Comparison of ENCODE assay signal across 22 cellular contexts in genomic region chr2:149575742-149576141, GRCh38. TPM values are rescaled to one million over a fixed set of nuclear protein-coding genes. Genes with fewer than 3 reads are reported as not detected.
DNase-seq lines count a peak whose midpoint lies in the region; ATAC-seq, FAIRE-seq and TF ChIP-seq lines count a peak whose summit lies in the region.
"Had no signal": no experiment of that assay in that cellular context is flagged by ENCODE, and none has a peak within 500 bp of the region (broad histone marks: within the 10 kb centered on the region; RNA-seq: fewer than 3 reads in every experiment).

No MANE protein-coding gene starts in this region.

- POLR2A ChIA-PET in IMR-90 (lab: Charles Lee; ENCODE audit: unreplicated experiment): no interaction called here
- POLR2A ChIA-PET in K562 (lab: Yijun Ruan, JAX): interaction anchor here (0.6 to 3.2 kb wide), 2 partner anchors 11 to 112 kb away, joined by 3 to 10 read pairs; partner anchors contain the start of gene MMADHC

- BruUV-seq in IMR-90 (replicated peaks; lab: Mats Ljungman, UMichigan): no TSS peak
- no TSS peak for BruUV-seq in K562 (replicated peaks; lab: Mats Ljungman, UMichigan)

- CTCF ChIA-PET in IMR-90 (lab: Yijun Ruan, JAX): no interaction called here
- CTCF ChIA-PET in K562 (lab: Yijun Ruan, JAX; ENCODE audit: low intra/inter-chr PET ratio): no interaction called here

- no peak overlapping the region for H3K4ac ChIP-seq in IMR-90 (ENCODE audit: low read depth, low read length)

- in situ Hi-C loops in IMR-90 (cut with MboI; ENCODE audit: low sequenced_read_pairs): loop anchor here (25.0 kb wide), 3 partner anchors 1337 to 1862 kb away; no protein-coding TSS in a partner anchor
- in situ Hi-C loops in K562 (cut with MboI): no loop called here

- no peak overlapping the region for H3K56ac ChIP-seq in IMR-90 (ENCODE audit: extremely low read depth, insufficient read depth, low read length)

- H3K9ac ChIP-seq in IMR-90 (ENCODE audit: low read depth, low read length) (no peak overlapping the region), K562 (ENCODE audit: insufficient read depth in 1 of 2, low read depth in 2 of 2, low read length in 2 of 2) (no peak overlapping the region)
- H3K9ac ChIP-seq: GM23248 had no signal

- H2BK120ac ChIP-seq in IMR-90 (ENCODE audit: low read depth, low read length): no peak overlapping the region

- H4K8ac ChIP-seq in IMR-90 (ENCODE audit: low read depth in 2 of 2, low read length in 2 of 2): no peak overlapping the region

- H2AK5ac ChIP-seq in IMR-90 (ENCODE audit: low read depth, low read length): no peak overlapping the region

- H3K79me1 ChIP-seq in IMR-90 (ENCODE audit: low read depth in 1 of 2, low read length in 2 of 2): peaks cover 33 to 35% of the 10 kb centered on the region in 2 experiments

- H4K5ac ChIP-seq in IMR-90 (ENCODE audit: low read depth, low read length): no peak overlapping the region

- no peak for DNase-seq in IMR-90
- no peak for DNase-seq in K562 (ENCODE audit: extremely low read depth in 1 of 4, low spot score in 3 of 4)
- DNase-seq in iPS-NIHi7 (ENCODE audit: extremely low spot score): no peak
- DNase-seq in ascending aorta (ENCODE audit: low spot score in 2 of 2): no peak
- DNase-seq in stimulated activated CD4-positive, alpha-beta T cell treated with anti-CD3 and anti-CD28 coated beads, Interleukin-15, amount 100 ng/mL, for 24 hours: no peak
- DNase-seq in left ventricle myocardium superior: no peak
- DNase-seq: 8988T; ACHN; BE2C; C1 segment of cervical spinal cord; CD4-positive, CD25-positive, alpha-beta regulatory T cell; CD8-positive, alpha-beta memory T cell; COR-L47; DMS 273 treated with DMSO at 0.1 percent for 48 hours; DMS53; DND-41; EL; GM23248 had no signal

- ATAC-seq in IMR-90 (ENCODE audit: low read depth) (no peak), K562 (no peak), left ventricle myocardium superior (no peak)

- no peak overlapping the region for H2BK5ac ChIP-seq in IMR-90 (ENCODE audit: low read depth, low read length, poor library complexity, severe bottlenecking)

- H4K20me1 ChIP-seq in IMR-90 (ENCODE audit: insufficient read depth, low read length) (peaks cover 10% of the 10 kb centered on the region; the same call in 1 of the 2 replicates), K562 (replicated peaks; ENCODE audit: control insufficient read depth, insufficient read depth, low read length) (no peaks in the 10 kb centered on the region)

- TF ChIP-seq RAD21 in IMR-90 (IDR thresholded peaks at IDR 0.05; ENCODE audit: low read length) (no peak), K562 (CRISPR knock-in tag; conservative IDR thresholded peaks at IDR 0.05 in 1 of 2, IDR thresholded peaks at IDR 0.05 in 1 of 2) (no peak)

- H2AK9ac ChIP-seq in IMR-90 (replicated peaks; ENCODE audit: low read depth, low read length, poor library complexity): no peak overlapping the region

- FAIRE-seq in A204.1 (lab: Jason Lieb, UNC) (peak; percentile 44), K562 (lab: Jason Lieb, UNC) (no peak), islet of Langerhans (lab: Jason Lieb, UNC) (peak; percentile 60)
- FAIRE-seq: GM12891 had no signal

- H3K9me3 ChIP-seq in IMR-90 (ENCODE audit: control insufficient read depth, insufficient read depth, low read length) (no peaks in the 10 kb centered on the region), K562 (replicated peaks; ENCODE audit: control insufficient read depth, insufficient read depth, low read depth, low read length) (no peaks in the 10 kb centered on the region), ascending aorta (no peaks in the 10 kb centered on the region)
- H3K9me3 ChIP-seq: BE2C, HAP-1 had no signal

- H3K27me3 ChIP-seq in IMR-90 (ENCODE audit: control insufficient read depth, insufficient read depth, low read length): no peaks in the 10 kb centered on the region
- H3K27me3 ChIP-seq in K562 (ENCODE audit: control insufficient read depth in 2 of 2, insufficient read depth in 2 of 2, low read length in 2 of 2): no peaks in the 10 kb centered on the region
- no peaks in the 10 kb centered on the region for H3K27me3 ChIP-seq in ascending aorta
- H3K27me3 ChIP-seq: BE2C had no signal

- H3K18ac ChIP-seq in IMR-90 (ENCODE audit: low read depth, low read length): no peak overlapping the region

- H4K91ac ChIP-seq in IMR-90 (ENCODE audit: insufficient read depth, low read depth, low read length): no peak overlapping the region

- H2BK15ac ChIP-seq in IMR-90 (ENCODE audit: low read depth, low read length): no peak overlapping the region

- H3K9me1 ChIP-seq in IMR-90 (ENCODE audit: insufficient read depth, low read length) (no peaks in the 10 kb centered on the region), K562 (ENCODE audit: control insufficient read depth, insufficient read depth, low read length) (no peaks in the 10 kb centered on the region)

- no peak overlapping the region for H3K4me3 ChIP-seq in IMR-90 (ENCODE audit: insufficient read depth, low read depth, low read length)
- H3K4me3 ChIP-seq in K562: no peak overlapping the region
- H3K4me3 ChIP-seq in ascending aorta: no peak overlapping the region
- H3K4me3 ChIP-seq: GM23248, HAP-1 had no signal

- TF ChIP-seq EP300 in K562 (IDR thresholded peaks at IDR 0.05; ENCODE audit: low read length): no peak

- no peak overlapping the region for H3K14ac ChIP-seq in IMR-90 (replicated peaks; ENCODE audit: low read depth, low read length)

- no peak overlapping the region for H3K23ac ChIP-seq in IMR-90 (ENCODE audit: low read depth, low read length)

- WGBS in IMR-90 (ENCODE audit: extremely low coverage in 2 of 2, insufficient read length in 1 of 2), 2 experiments: no CpG with 5 or more reads among the region's 1 CpG
- WGBS in K562 (ENCODE audit: insufficient coverage, low coverage, missing lambda C conversion rate): 84% methylated on average over 1 of the region's 1 CpG

- intact Hi-C loops in IMR-90 (cut with micrococcal nuclease) (no loop called here), K562 (cut with micrococcal nuclease) (no loop called here), ascending aorta (cut with DNase I) (no loop called here), left ventricle myocardium superior (cut with micrococcal nuclease) (no loop called here)

- peaks cover 7% of the 10 kb centered on the region; the same call in 1 of the 3 replicates for H3K79me2 ChIP-seq in K562 (ENCODE audit: control insufficient read depth, insufficient read depth, low read length)

- H2AFZ ChIP-seq in IMR-90 (replicated peaks; ENCODE audit: low read length, poor library complexity) (no peak overlapping the region), K562 (ENCODE audit: low read depth, low read length) (no peak overlapping the region)
- H2AFZ ChIP-seq: GM23248 had no signal

- TF ChIP-seq CTCF in IMR-90 (conservative IDR thresholded peaks at IDR 0.05; ENCODE audit: low read depth, low read length) (no peak), K562 (IDR thresholded peaks at IDR 0.05 in 2 of 3, conservative IDR thresholded peaks at IDR 0.05 in 1 of 3; ENCODE audit: insufficient read depth in 2 of 3, low read depth in 1 of 3, low read length in 3 of 3) (no peak), ascending aorta (IDR thresholded peaks at IDR 0.05) (no peak)

- no peak for TF ChIP-seq POLR2A in IMR-90 (IDR thresholded peaks at IDR 0.05; ENCODE audit: low read depth, low read length)
- TF ChIP-seq POLR2A in K562 (conservative IDR thresholded peaks at IDR 0.05): no peak

- H3K4me2 ChIP-seq in IMR-90 (ENCODE audit: low read depth, low read length): no peak overlapping the region
- H3K4me2 ChIP-seq in K562 (ENCODE audit: insufficient read depth, low read length): no peak overlapping the region

- no peak overlapping the region for H2BK20ac ChIP-seq in IMR-90 (ENCODE audit: low read depth, low read length)

- peaks cover 50% of the 10 kb centered on the region for H3K36me3 ChIP-seq in IMR-90 (ENCODE audit: control insufficient read depth, insufficient read depth, low read length)
- peaks cover 96% of the 10 kb centered on the region for H3K36me3 ChIP-seq in K562 (ENCODE audit: control insufficient read depth, insufficient read depth, low read length)
- H3K36me3 ChIP-seq in ascending aorta: peaks cover 44 to 66% of the 10 kb centered on the region in 2 donors

- H3K27ac ChIP-seq in IMR-90 (ENCODE audit: insufficient read depth, low read length): no peak overlapping the region
- H3K27ac ChIP-seq in K562 (ENCODE audit: extremely low read depth, low read depth, low read length): no peak overlapping the region
- H3K27ac ChIP-seq in ascending aorta: no peak overlapping the region
- H3K27ac ChIP-seq: GM23248 had no signal

- H3K4me1 ChIP-seq in IMR-90 (ENCODE audit: control insufficient read depth, insufficient read depth, low read length): peaks cover 6% of the 10 kb centered on the region
- no peaks in the 10 kb centered on the region for H3K4me1 ChIP-seq in K562 (replicated peaks in 1 of 2; ENCODE audit: control insufficient read depth in 2 of 2, insufficient read depth in 2 of 2, low read length in 2 of 2)
- peaks cover 3 to 15% of the 10 kb centered on the region in 2 donors for H3K4me1 ChIP-seq in ascending aorta
- H3K4me1 ChIP-seq: BE2C had no signal

- dilution Hi-C loops in IMR-90 (cut with HindIII; ENCODE audit: low sequenced_read_pairs, unreplicated experiment): no loop called here

TF ChIP-seq in K562, 482 proteins besides CTCF, POLR2A, EP300 and RAD21 (continues in another document):
- TF ChIP-seq JUNB (CRISPR knock-in tag; conservative IDR thresholded peaks at IDR 0.05): no peak

RNA-seq across cellular contexts. Expression of gene MMADHC, which starts 11.8 kb away (rescaled TPM):
- 112 and 159 TPM in 2 replicates for total RNA-seq in IMR-90 (2012; rRNA removed)
- 57.5 and 62.6 TPM in 2 replicates for polyA plus RNA-seq in IMR-90 (2012; rRNA removed)
- polyA plus RNA-seq in IMR-90 (2012; cell fraction: cytosol; rRNA removed): 18.3 and 20.7 TPM in 2 replicates
- polyA plus RNA-seq in IMR-90 (2012; cell fraction: nucleus; rRNA removed; ENCODE audit: low replicate concordance): 4.9 and 22.1 TPM in 2 replicates
- 40.5 and 87.9 TPM in 2 replicates for total RNA-seq in K562 (2011; cell fraction: chromatin; rRNA removed; ENCODE audit: low replicate concordance)
- total RNA-seq in K562 (2011; cell fraction: nucleolus; rRNA removed): 30.2 and 36.1 TPM in 2 replicates
- total RNA-seq in K562 (2011; cell fraction: nucleoplasm; rRNA removed): 71.1 and 78.1 TPM in 2 replicates
- total RNA-seq in K562 (2014; rRNA removed): 158 and 187 TPM in 2 replicates
- total RNA-seq in K562 (2014; rRNA removed; fragmentation: Illumina TruSeq; extraction: Trizol): 393 and 449 TPM in 2 replicates
- total RNA-seq in K562 (2015; rRNA removed; fragmentation: Illumina TruSeq; extraction: Trizol): 258 and 284 TPM in 2 replicates
- 237 and 256 TPM in 2 replicates for total RNA-seq in K562 (2021)
- 175 and 270 TPM in 2 replicates for polyA plus RNA-seq in K562 (2011; rRNA removed)
- polyA plus RNA-seq in K562 (2011; cell fraction: cytosol; rRNA removed): 61.6 and 110 TPM in 2 replicates
- 33.5 and 55.7 TPM in 2 replicates for polyA plus RNA-seq in K562 (2011; cell fraction: nucleus; rRNA removed)
- polyA plus RNA-seq in K562 (2012): 228 and 267 TPM in 2 replicates
- polyA plus RNA-seq in K562 (2014; fragmentation: Illumina TruSeq; extraction: Trizol): 271 and 289 TPM in 2 replicates
- 100 to 1,000 TPM; 729 to 850 TPM for polyA plus RNA-seq in K562 (2014; fragmentation: Nextera tagmentation; extraction: Ambion mirVana)
- polyA plus RNA-seq in K562 (2014; rRNA removed): 202 and 223 TPM in 2 replicates
- 309 and 346 TPM in 2 replicates for polyA minus RNA-seq in K562 (2011; rRNA and poly(A)+ RNA removed)
- 79.4 and 123 TPM in 2 replicates for polyA minus RNA-seq in K562 (2011; cell fraction: cytosol; rRNA and poly(A)+ RNA removed)
- 48.5 and 95.6 TPM in 2 replicates for polyA minus RNA-seq in K562 (2011; cell fraction: nucleus; rRNA and poly(A)+ RNA removed)
- 35.8 TPM for total RNA-seq in ascending aorta
- total RNA-seq in left ventricle myocardium superior: 113 TPM
